8 cellular contexts compared by ENCODE assay signal in genomic region chr11:64723117-64723906, GRCh38. TPM values are rescaled to one million over a fixed set of nuclear protein-coding genes. Genes with fewer than 3 reads are reported as not detected.
DNase-seq lines count a peak whose midpoint lies in the region; ATAC-seq and TF ChIP-seq lines count a peak whose summit lies in the region.

Gene NRXN2 (minus strand): TSS chr11:64723197. CDS start chr11:64713699, 9,498 bp downstream.

- TF ChIP-seq CTCF in C4-2B (conservative IDR thresholded peaks at IDR 0.05): peak; percentile 99

- H3K9me3 ChIP-seq in NT2/D1 (ENCODE audit: insufficient read depth, low read length) (no peaks in the 10 kb centered on the region), esophagus (ENCODE audit: control insufficient read depth in 2 of 2, insufficient read depth in 1 of 2, low read depth in 1 of 2, low read length in 1 of 2) (no peaks in the 10 kb centered on the region), muscle layer of colon (ENCODE audit: low read length) (no peaks in the 10 kb centered on the region)

- peaks cover 38% of the 10 kb centered on the region for H3K27me3 ChIP-seq in NT2/D1 (ENCODE audit: insufficient read depth, insufficient read length)
- no peaks in the 10 kb centered on the region for H3K27me3 ChIP-seq in esophagus (ENCODE audit: control insufficient read depth in 1 of 2, insufficient read depth in 2 of 2, low read length in 2 of 2)
- H3K27me3 ChIP-seq in muscle layer of colon (ENCODE audit: control insufficient read depth in 1 of 2, insufficient read depth in 2 of 2, low read length in 2 of 2): peaks cover 3 to 29% of the 10 kb centered on the region in 2 donors

- H3K4me1 ChIP-seq in NT2/D1 (ENCODE audit: insufficient read depth, insufficient read length) (peaks cover 27% of the 10 kb centered on the region), esophagus (ENCODE audit: control insufficient read depth in 2 of 2, insufficient read depth in 2 of 2, low read length in 1 of 2) (peaks cover 0 to 2% of the 10 kb centered on the region in 2 donors), muscle layer of colon (ENCODE audit: insufficient read depth, low read length) (no peaks in the 10 kb centered on the region)

- WGBS in esophagus, 2 donors: 2% methylated on average over 56 to 66 of the region's 66 CpGs

- H3K4me3 ChIP-seq in NT2/D1 (ENCODE audit: insufficient read length, low read depth) (peak within 1 kb of the TSS; percentile 47), esophagus (ENCODE audit: low read depth in 1 of 2, low read length in 2 of 2) (peak within 1 kb of the TSS; percentile 43 to 46), muscle layer of colon (ENCODE audit: low read depth in 1 of 2, low read length in 2 of 2) (peak within 1 kb of the TSS; percentile 63 to 78)

- H3K36me3 ChIP-seq in NT2/D1 (ENCODE audit: insufficient read depth, insufficient read length, low read length) (no peaks in the 10 kb centered on the region), esophagus (ENCODE audit: control insufficient read depth in 2 of 2, insufficient read depth in 2 of 2, low read length in 1 of 2) (no peaks in the 10 kb centered on the region), muscle layer of colon (ENCODE audit: insufficient read depth, low read length) (peaks cover 5% of the 10 kb centered on the region)

- H3K27ac ChIP-seq in C4-2B (peak within 1 kb of the TSS; percentile 23; the same call in 1 of the 2 replicates), esophagus (ENCODE audit: low read depth in 2 of 2, low read length in 1 of 2) (no peak within 1 kb of the TSS), muscle layer of colon (ENCODE audit: low read depth, low read length) (peak within 1 kb of the TSS; percentile 43)

- peak; percentile 92 for ATAC-seq in GM19455 (IDR thresholded peaks at IDR 0.05; ENCODE audit: unreplicated experiment)

- peak within 1 kb of the TSS; percentile 68 for H3K9ac ChIP-seq in NT2/D1 (ENCODE audit: insufficient read length, low read depth)
- H3K9ac ChIP-seq in muscle layer of colon (ENCODE audit: low read length): no peak within 1 kb of the TSS

- DNase-seq in HT1080 (ENCODE audit: low read depth) (peak; percentile 77), NT2/D1 (ENCODE audit: low read depth, low spot score) (peak; percentile 84)
- peak; percentile 85 for DNase-seq in activated T-cell treated with anti-CD3 and anti-CD28 coated beads, Interleukin-2, amount 50 U/mL, for 1 hour
- peak; percentile 62 to 64 for DNase-seq in stimulated activated CD8-positive, alpha-beta memory T cell treated with anti-CD3 and anti-CD28 coated beads, Interleukin-7, amount 100 ng/mL, for 1 hour (ENCODE audit: low read depth in 2 of 2)

RNA-seq across cellular contexts. Expression of gene NRXN2, which starts in this region (rescaled TPM):
- 0.42 TPM in 1 of 2 replicates, not detected in the other for total RNA-seq in HT1080 (2014; rRNA removed; shearing (Covaris generic))
- not detected in 2 replicates for polyA plus RNA-seq in HT1080 (2015; cell fraction: cytosol; rRNA removed)
- not detected in 2 replicates for polyA plus RNA-seq in HT1080 (2015; cell fraction: nucleus; rRNA removed)
- polyA plus RNA-seq in esophagus: under 1 TPM; 0.24 to 0.44 TPM

Comparison
In these comparisons a context has a peak if more than half of its experiments do, and no peak if none do; other contexts are left out.
1. Peak in DNase-seq in HT1080; RNA of the gene not detected or under 1 TPM.
2. H3K27ac ChIP-seq: peak in C4-2B (single experiment) and muscle layer of colon (single experiment); none in esophagus (0 of 2).
3. Peak in every context shown above with its lines, with median percentiles within 50 percentile points of each other: DNase-seq and H3K4me3 ChIP-seq.